In genomic region chr12:647039-647712, GRCh38 we compare ENCODE assay signal across 16 cellular contexts. TPM values are rescaled to one million over a fixed set of nuclear protein-coding genes. Genes with fewer than 3 reads are reported as not detected.
DNase-seq lines count a peak whose midpoint lies in the region; ATAC-seq, FAIRE-seq and TF ChIP-seq lines count a peak whose summit lies in the region.
"Had no signal": no experiment of that assay in that cellular context is flagged by ENCODE, and none has a peak within 500 bp of the region (broad histone marks: within the 10 kb centered on the region; RNA-seq: fewer than 3 reads in every experiment).

No MANE protein-coding gene starts in this region.

- no peaks in the 10 kb centered on the region for H3K79me2 ChIP-seq in keratinocyte (ENCODE audit: control insufficient read depth, insufficient read depth, low read length)

- no peak for ATAC-seq in natural killer cell treated with Interleukin-12 subunit alpha and Interleukin-12 subunit beta and Interleukin-15 and Interleukin-18, amount 100 ng/mL, for 72 hours
- ATAC-seq in natural killer cell, result no peak
- ATAC-seq: activated CD4-positive, CD25-positive, alpha-beta regulatory T cell treated with anti-CD3 and anti-CD28 coated beads, Interleukin-2, amount 50 U/mL, for 24 hours; GM23338 had no signal

- no peaks in the 10 kb centered on the region for H3K27me3 Mint-ChIP-seq in natural killer cell treated with Interleukin-12 subunit alpha and Interleukin-12 subunit beta and Interleukin-15 and Interleukin-18, amount 100 ng/mL, for 72 hours
- H3K27me3 Mint-ChIP-seq in natural killer cell (ENCODE audit: low read depth in 2 of 2), result no peaks in the 10 kb centered on the region

- DNase-seq in natural killer cell treated with Interleukin-12 subunit alpha and Interleukin-12 subunit beta and Interleukin-15 and Interleukin-18, amount 100 ng/mL, for 72 hours (ENCODE audit: low spot score), result no peak
- no peak for DNase-seq in natural killer cell
- no peak for DNase-seq in keratinocyte (ENCODE audit: low read depth, low spot score)
- peak; percentile 26 for DNase-seq in sigmoid colon
- DNase-seq in NOMO-1 treated with dmso at 0.1 percent for 144 hours (lab: John Stamatoyannopoulos, UW; ENCODE audit: unreplicated experiment), result no peak
- DNase-seq in cortex of kidney (lab: John Stamatoyannopoulos, UW), result no peak
- no peak for DNase-seq in posterior cingulate gyrus
- no peak for DNase-seq in stimulated activated naive CD4-positive, alpha-beta T cell treated with Interleukin-2 at 50 U/mL for 16 hours (lab: John Stamatoyannopoulos, UW)
- DNase-seq: activated T-cell treated with anti-CD3 and anti-CD28 coated beads for 4 hours; DND-41; NCI-H2081 treated with DMSO at 0.1 percent for 48 hours; NK-92 treated with Interleukin-12 subunit alpha and Interleukin-12 subunit beta, amount 100 ng/mL, for 24 hours had no signal

- H3K27ac ChIP-seq in keratinocyte (ENCODE audit: control insufficient read depth, insufficient read depth, low read length) (no peak overlapping the region), sigmoid colon (peak overlapping the region; percentile 89 to 97 (median 96))

- WGBS in sigmoid colon, 2 donors, result 80 to 91% methylated on average over 7 of the region's 7 CpGs

- H3K9me1 ChIP-seq in keratinocyte (ENCODE audit: control insufficient read depth, extremely low read depth, insufficient read depth, low read length), result no peaks in the 10 kb centered on the region

- no peaks in the 10 kb centered on the region for H3K36me3 Mint-ChIP-seq in natural killer cell treated with Interleukin-12 subunit alpha and Interleukin-12 subunit beta and Interleukin-15 and Interleukin-18, amount 100 ng/mL, for 72 hours
- no peaks in the 10 kb centered on the region for H3K36me3 Mint-ChIP-seq in natural killer cell

- H3K4me3 ChIP-seq in keratinocyte (ENCODE audit: control insufficient read depth in 2 of 3, extremely low read depth in 1 of 3, insufficient read depth in 2 of 3, low read depth in 1 of 3, low read length in 3 of 3) (no peak overlapping the region), sigmoid colon (no peak overlapping the region)
- H3K4me3 ChIP-seq: GM23338 had no signal

- dilution Hi-C loops in keratinocyte (cut with MboI; ENCODE audit: extremely low pct_ligation_motif_present, low sequenced_read_pairs), result no loop called here

- intact Hi-C loops in natural killer cell (cut with micrococcal nuclease) (no loop called here), sigmoid colon (cut with DNase I) (loop anchor here (10.0 kb wide), 1 partner anchor 168 kb away; no protein-coding TSS in a partner anchor), posterior cingulate gyrus (cut with DNase I) (loop anchor here (10.0 kb wide), 1 partner anchor 72 kb away; no protein-coding TSS in a partner anchor)

- H3K36me3 ChIP-seq in keratinocyte (ENCODE audit: control insufficient read depth in 2 of 2, extremely low read depth in 1 of 2, insufficient read depth in 2 of 2, low read length in 2 of 2) (no peaks in the 10 kb centered on the region), sigmoid colon (no peaks in the 10 kb centered on the region)

- no peak for TF ChIP-seq EP300 in sigmoid colon (IDR thresholded peaks at IDR 0.05)

- no peak overlapping the region for H3K4me3 Mint-ChIP-seq in natural killer cell treated with Interleukin-12 subunit alpha and Interleukin-12 subunit beta and Interleukin-15 and Interleukin-18, amount 100 ng/mL, for 72 hours
- H3K4me3 Mint-ChIP-seq in natural killer cell, result no peak overlapping the region
- H3K4me3 Mint-ChIP-seq: GM23338 had no signal

- peak overlapping the region; percentile 4 to 57 for H3K27ac Mint-ChIP-seq in natural killer cell treated with Interleukin-12 subunit alpha and Interleukin-12 subunit beta and Interleukin-15 and Interleukin-18, amount 100 ng/mL, for 72 hours
- no peak overlapping the region for H3K27ac Mint-ChIP-seq in natural killer cell
- H3K27ac Mint-ChIP-seq: GM23338 had no signal

- no peaks in the 10 kb centered on the region for H4K20me1 ChIP-seq in keratinocyte (ENCODE audit: control insufficient read depth, extremely low read depth, insufficient read depth, low read length)

- H3K9ac ChIP-seq in keratinocyte (ENCODE audit: control insufficient read depth, extremely low read depth, insufficient read depth, low read length), result no peak overlapping the region

- no peaks in the 10 kb centered on the region for H3K9me3 Mint-ChIP-seq in natural killer cell treated with Interleukin-12 subunit alpha and Interleukin-12 subunit beta and Interleukin-15 and Interleukin-18, amount 100 ng/mL, for 72 hours
- H3K9me3 Mint-ChIP-seq in natural killer cell, result no peaks in the 10 kb centered on the region
- H3K9me3 Mint-ChIP-seq: GM23338 had no signal

- no peaks in the 10 kb centered on the region for H3K27me3 ChIP-seq in keratinocyte (ENCODE audit: control insufficient read depth, extremely low read depth, insufficient read depth, low read length)
- no peaks in the 10 kb centered on the region for H3K27me3 ChIP-seq in sigmoid colon

- no peak for TF ChIP-seq POLR2A in sigmoid colon (IDR thresholded peaks at IDR 0.05)

- no peak for FAIRE-seq in keratinocyte (lab: Jason Lieb, UNC)
- FAIRE-seq: endometrium, GM12892 had no signal

- H3K9me3 ChIP-seq in keratinocyte (ENCODE audit: control insufficient read depth, low read depth, low read length) (no peaks in the 10 kb centered on the region), sigmoid colon (no peaks in the 10 kb centered on the region)

- H3K4me1 Mint-ChIP-seq in natural killer cell treated with Interleukin-12 subunit alpha and Interleukin-12 subunit beta and Interleukin-15 and Interleukin-18, amount 100 ng/mL, for 72 hours (ENCODE audit: low read depth in 2 of 2), result peaks cover 21 to 34% of the 10 kb centered on the region in 2 donors
- peaks cover 14 to 34% of the 10 kb centered on the region in 2 donors for H3K4me1 Mint-ChIP-seq in natural killer cell

- TF ChIP-seq CTCF in natural killer cell (IDR thresholded peaks at IDR 0.05) (no peak), keratinocyte (optimal IDR thresholded peaks at IDR 0.05 in 1 of 3, IDR thresholded peaks at IDR 0.05 in 1 of 3, conservative IDR thresholded peaks at IDR 0.05 in 1 of 3; ENCODE audit: extremely low read depth in 1 of 3, insufficient read depth in 2 of 3, low read length in 3 of 3) (no peak), sigmoid colon (IDR thresholded peaks at IDR 0.05) (no peak)

- peak overlapping the region; percentile 42 for H2AFZ ChIP-seq in keratinocyte (ENCODE audit: control insufficient read depth, low read length)
- H2AFZ ChIP-seq: GM23338 had no signal

- H3K4me1 ChIP-seq in keratinocyte (ENCODE audit: control insufficient read depth, extremely low read depth, insufficient read depth, low read length), result peaks cover 22% of the 10 kb centered on the region
- peaks cover 0 to 43% (median 40%) of the 10 kb centered on the region in 4 donors for H3K4me1 ChIP-seq in sigmoid colon

- H3K4me2 ChIP-seq in keratinocyte (ENCODE audit: control insufficient read depth, extremely low read depth, insufficient read depth, low read depth, low read length), result peak overlapping the region; percentile 48
- H3K4me2 ChIP-seq: GM23338 had no signal

RNA-seq across cellular contexts. Expression of gene NINJ2, which starts 16.1 kb away (rescaled TPM):
- 10 to 100 TPM in 1 of 2 donors, 1 to 10 TPM in 1; 8.6 to 15.3 TPM for total RNA-seq in natural killer cell treated with Interleukin-12 subunit alpha and Interleukin-12 subunit beta and Interleukin-15 and Interleukin-18, amount 100 ng/mL, for 72 hours
- total RNA-seq in natural killer cell (1 to 10 TPM; 3.1 to 6.6 (median 4.9) TPM), sigmoid colon (1 to 10 TPM; 2.0 to 8.3 (median 3.6) TPM)
- polyA plus RNA-seq in keratinocyte (0.53 to 0.94 TPM (median 0.58 TPM) in 3 replicates), sigmoid colon (10 to 100 TPM in 1 of 3 donors, 1 to 10 TPM in 2; 7.2 to 12.3 (median 9.0) TPM)
- polyA plus RNA-seq in keratinocyte (2011; ENCODE audit: low read depth), result 0.42 TPM
- polyA plus RNA-seq in keratinocyte (2011; cell fraction: cytosol; rRNA removed), result 0.90 and 1.4 TPM in 2 replicates
- 0.28 and 0.69 TPM in 2 replicates for polyA plus RNA-seq in keratinocyte (2011; cell fraction: nucleus; rRNA removed)
- polyA plus RNA-seq in keratinocyte (2012; ENCODE audit: low replicate concordance), result 0.84 and 2.0 TPM in 2 replicates
- polyA minus RNA-seq in keratinocyte, result 0.61 to 2.1 TPM in 2 of 3 replicates, not detected in the other
- polyA minus RNA-seq in keratinocyte (2011; cell fraction: cytosol; rRNA and poly(A)+ RNA removed), result not detected
- not detected in 2 replicates for polyA minus RNA-seq in keratinocyte (2011; cell fraction: nucleus; rRNA and poly(A)+ RNA removed)

Comparison
In these comparisons a context has a peak if more than half of its experiments do, and no peak if none do; other contexts are left out.
1. H3K27ac Mint-ChIP-seq: peak in natural killer cell treated with Interleukin-12 subunit alpha and Interleukin-12 subunit beta and Interleukin-15 and Interleukin-18, amount 100 ng/mL, for 72 hours (2 of 2); none in natural killer cell (0 of 2).